ENCODE assay signal across 9 cellular contexts in genomic region chr7:7970113-7970619, GRCh38. TPM values are rescaled to one million over a fixed set of nuclear protein-coding genes. Genes with fewer than 3 reads are reported as not detected.
DNase-seq lines count a peak whose midpoint lies in the region; ATAC-seq and TF ChIP-seq lines count a peak whose summit lies in the region.
"Had no signal": no experiment of that assay in that cellular context is flagged by ENCODE, and none has a peak within 500 bp of the region (broad histone marks: within the 10 kb centered on the region; RNA-seq: fewer than 3 reads in every experiment).

No MANE protein-coding gene starts in this region.

- no peaks in the 10 kb centered on the region for H3K9me3 ChIP-seq in SJSA1 (replicated peaks)
- H3K9me3 ChIP-seq in iPS-15b (ENCODE audit: control insufficient read depth, insufficient read depth, low read length), result no peaks in the 10 kb centered on the region
- H3K9me3 ChIP-seq in thyroid gland, result no peaks in the 10 kb centered on the region

- 1% methylated on average over 15 of the region's 15 CpGs for WGBS in thyroid gland, 2 donors

- DNase-seq in NCI-H510A treated with DMSO at 0.1 percent for 48 hours (lab: John Stamatoyannopoulos, UW), result peak; percentile 67
- DNase-seq in NCI-H510A (lab: John Stamatoyannopoulos, UW), result no peak
- DNase-seq in SJSA1 (ENCODE audit: low read depth in 1 of 2, low spot score in 2 of 2), result no peak
- peak; percentile 37 to 40 for DNase-seq in thyroid gland
- DNase-seq: NCI-H187 treated with DMSO at 0.1 percent for 48 hours had no signal

- ATAC-seq in HG02610 (IDR thresholded peaks at IDR 0.05; ENCODE audit: unreplicated experiment) (no peak), GM19397 (IDR thresholded peaks at IDR 0.05; ENCODE audit: unreplicated experiment) (no peak), GM18858 (IDR thresholded peaks at IDR 0.05; ENCODE audit: unreplicated experiment) (no peak)

- H3K9ac ChIP-seq in iPS-15b (ENCODE audit: low read depth, low read length), result peak overlapping the region; percentile 89

- peak in 1 of 2 donors; percentile 14 for TF ChIP-seq POLR2A in thyroid gland (IDR thresholded peaks at IDR 0.05)

- peak overlapping the region; percentile 71 for H3K4me3 ChIP-seq in SJSA1
- peak overlapping the region; percentile 95 for H3K4me3 ChIP-seq in iPS-15b (ENCODE audit: low read depth, low read length)
- H3K4me3 ChIP-seq in thyroid gland (replicated peaks in 1 of 3), result peak overlapping the region; percentile 54 to 81 (median 70)

- H3K27me3 ChIP-seq in SJSA1 (replicated peaks), result peaks cover 3% of the 10 kb centered on the region; the same call in 1 of the 2 replicates
- no peaks in the 10 kb centered on the region for H3K27me3 ChIP-seq in iPS-15b (ENCODE audit: control insufficient read depth, insufficient read depth, low read length)
- no peaks in the 10 kb centered on the region for H3K27me3 ChIP-seq in thyroid gland

- intact Hi-C loops in thyroid gland (cut with DNase I), result no loop called here

- H3K4me1 ChIP-seq in SJSA1 (replicated peaks) (peaks cover 7% of the 10 kb centered on the region; the same call in 1 of the 2 replicates), iPS-15b (ENCODE audit: control insufficient read depth, insufficient read depth, low read length) (peaks cover 13% of the 10 kb centered on the region), thyroid gland (peaks cover 11 to 21% of the 10 kb centered on the region in 2 donors)

- H3K27ac ChIP-seq in SJSA1 (no peak overlapping the region), thyroid gland (peak overlapping the region; percentile 70 to 96 (median 87))

- TF ChIP-seq CTCF in thyroid gland (IDR thresholded peaks at IDR 0.05), result peak in 1 of 6 experiments; percentile 4

- H3K36me3 ChIP-seq in SJSA1, result 0 out of 2 replicates have a peak, but pooled peaks cover 3% of the 10 kb centered on the region
- no peaks in the 10 kb centered on the region for H3K36me3 ChIP-seq in iPS-15b (ENCODE audit: control insufficient read depth, insufficient read depth, low read length)
- H3K36me3 ChIP-seq in thyroid gland, result no peaks in the 10 kb centered on the region

RNA-seq across cellular contexts. Expression of gene GLCCI1, which starts 1.6 kb away (rescaled TPM):
- total RNA-seq in SJSA1 (2014; rRNA removed; shearing (Covaris generic)), result 1.3 and 2.1 TPM in 2 replicates
- 100 to 1,000 TPM in 1 of 4 donors, 10 to 100 TPM in 3; 64.1 to 115 (median 68.9) TPM for total RNA-seq in thyroid gland

Comparison
In these comparisons a context has a peak if more than half of its experiments do, and no peak if none do; other contexts are left out.
1. DNase-seq: peak in NCI-H510A treated with DMSO at 0.1 percent for 48 hours (single experiment) and thyroid gland (2 of 2); none in NCI-H510A (single experiment) and SJSA1 (0 of 2).
2. RNA of gene GLCCI1, which starts 1.6 kb away (total RNA-seq): 64.1 to 115 TPM in thyroid gland; 1.3 to 2.1 TPM in SJSA1; every median in the first group is over 10 times any median in the second.
3. Peak in every context shown above with its lines, with median percentiles within 50 percentile points of each other: H3K4me3 ChIP-seq.